In genomic region chr16:2928151-2928550, GRCh38 we compare ENCODE assay signal across 15 cellular contexts. TPM values are rescaled to one million over a fixed set of nuclear protein-coding genes. Genes with fewer than 3 reads are reported as not detected.
"Had no signal": no experiment of that assay in that cellular context is flagged by ENCODE, and none has a peak within 500 bp of the region (broad histone marks: within the 10 kb centered on the region; RNA-seq: fewer than 3 reads in every experiment).

No MANE protein-coding gene starts in this region.

RNA-seq across cellular contexts. Expression of gene KREMEN2, which starts 35.9 kb away (rescaled TPM):
- total RNA-seq: kidney; left lung; liver; lower lobe of right lung; mesenteric fat pad; naive thymus-derived CD4-positive, alpha-beta T cell; natural killer cell treated with Interleukin-12 subunit alpha and Interleukin-12 subunit beta and Interleukin-15 and Interleukin-18, amount 100 ng/mL, for 72 hours; occipital lobe; psoas muscle; sigmoid colon; subcutaneous adipose tissue; thoracic aorta; upper lobe of right lung had no signal
- polyA plus RNA-seq: immature natural killer cell; liver; naive thymus-derived CD4-positive, alpha-beta T cell; ovary had no signal

RNA-seq across cellular contexts. Expression of gene PKMYT1, which starts 52.1 kb away (rescaled TPM):
- polyA plus RNA-seq: naive thymus-derived CD4-positive, alpha-beta T cell had no signal
